Comparison of ENCODE assay signal across 1 cellular context in the genomic region with DNA sequence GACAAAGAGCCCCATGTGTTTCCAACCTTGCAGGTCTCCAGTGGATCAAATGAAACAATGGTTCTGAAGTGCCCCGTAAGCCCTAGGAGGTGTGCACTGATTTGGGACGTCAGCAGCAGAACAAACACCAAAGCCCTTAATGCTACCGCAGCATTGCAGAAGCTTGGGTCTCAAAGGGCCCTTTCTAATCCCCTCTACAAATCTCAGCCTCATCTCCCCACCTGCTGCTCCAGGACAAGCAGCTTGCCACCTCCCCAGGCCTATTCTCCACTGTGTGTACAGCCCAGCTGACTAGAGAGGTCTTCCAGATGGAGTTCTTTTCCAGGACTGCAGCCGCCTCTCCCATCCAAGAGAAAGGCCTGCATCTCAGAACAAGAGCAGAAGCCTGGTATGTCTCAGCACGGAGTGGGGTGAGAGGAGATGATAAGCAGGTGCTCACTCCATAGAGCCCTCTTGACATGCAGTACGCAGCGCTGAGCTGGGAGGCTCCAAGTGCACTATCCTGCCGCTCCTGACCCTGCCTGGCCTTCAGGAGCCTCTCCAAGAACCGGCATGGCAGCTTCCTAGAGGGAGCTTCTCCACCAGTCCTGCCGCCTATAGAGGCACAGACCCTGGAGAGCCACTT.
TF ChIP-seq lines count a peak whose summit lies in the region.

No MANE protein-coding gene starts in this region.

TF ChIP-seq in WTC11, 78 proteins besides CTCF, POLR2A, EP300 and RAD21 (continued from another document):
- TF ChIP-seq, protein P1, sequence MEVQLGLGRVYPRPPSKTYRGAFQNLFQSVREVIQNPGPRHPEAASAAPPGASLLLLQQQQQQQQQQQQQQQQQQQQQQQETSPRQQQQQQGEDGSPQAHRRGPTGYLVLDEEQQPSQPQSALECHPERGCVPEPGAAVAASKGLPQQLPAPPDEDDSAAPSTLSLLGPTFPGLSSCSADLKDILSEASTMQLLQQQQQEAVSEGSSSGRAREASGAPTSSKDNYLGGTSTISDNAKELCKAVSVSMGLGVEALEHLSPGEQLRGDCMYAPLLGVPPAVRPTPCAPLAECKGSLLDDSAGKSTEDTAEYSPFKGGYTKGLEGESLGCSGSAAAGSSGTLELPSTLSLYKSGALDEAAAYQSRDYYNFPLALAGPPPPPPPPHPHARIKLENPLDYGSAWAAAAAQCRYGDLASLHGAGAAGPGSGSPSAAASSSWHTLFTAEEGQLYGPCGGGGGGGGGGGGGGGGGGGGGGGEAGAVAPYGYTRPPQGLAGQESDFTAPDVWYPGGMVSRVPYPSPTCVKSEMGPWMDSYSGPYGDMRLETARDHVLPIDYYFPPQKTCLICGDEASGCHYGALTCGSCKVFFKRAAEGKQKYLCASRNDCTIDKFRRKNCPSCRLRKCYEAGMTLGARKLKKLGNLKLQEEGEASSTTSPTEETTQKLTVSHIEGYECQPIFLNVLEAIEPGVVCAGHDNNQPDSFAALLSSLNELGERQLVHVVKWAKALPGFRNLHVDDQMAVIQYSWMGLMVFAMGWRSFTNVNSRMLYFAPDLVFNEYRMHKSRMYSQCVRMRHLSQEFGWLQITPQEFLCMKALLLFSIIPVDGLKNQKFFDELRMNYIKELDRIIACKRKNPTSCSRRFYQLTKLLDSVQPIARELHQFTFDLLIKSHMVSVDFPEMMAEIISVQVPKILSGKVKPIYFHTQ (CRISPR knock-in tag; IDR thresholded peaks at IDR 0.05): no peak
- TF ChIP-seq NR2C2 (CRISPR knock-in tag; IDR thresholded peaks at IDR 0.05): no peak
- no peak for TF ChIP-seq ZNF138 (CRISPR knock-in tag; conservative IDR thresholded peaks at IDR 0.05)
- TF ChIP-seq SP1 (CRISPR knock-in tag; conservative IDR thresholded peaks at IDR 0.05): no peak
- no peak for TF ChIP-seq NFYB (CRISPR knock-in tag; conservative IDR thresholded peaks at IDR 0.05; ENCODE audit: low read depth)
- no peak for TF ChIP-seq NFE2L1 (CRISPR knock-in tag; IDR thresholded peaks at IDR 0.05)
- no peak for TF ChIP-seq MYBL2 (CRISPR knock-in tag; IDR thresholded peaks at IDR 0.05)
- TF ChIP-seq FOXJ3 (CRISPR knock-in tag; IDR thresholded peaks at IDR 0.05; ENCODE audit: borderline replicate concordance): no peak
- no peak for TF ChIP-seq ELF4 (CRISPR knock-in tag; IDR thresholded peaks at IDR 0.05; ENCODE audit: low read depth)
- TF ChIP-seq, protein P2, sequence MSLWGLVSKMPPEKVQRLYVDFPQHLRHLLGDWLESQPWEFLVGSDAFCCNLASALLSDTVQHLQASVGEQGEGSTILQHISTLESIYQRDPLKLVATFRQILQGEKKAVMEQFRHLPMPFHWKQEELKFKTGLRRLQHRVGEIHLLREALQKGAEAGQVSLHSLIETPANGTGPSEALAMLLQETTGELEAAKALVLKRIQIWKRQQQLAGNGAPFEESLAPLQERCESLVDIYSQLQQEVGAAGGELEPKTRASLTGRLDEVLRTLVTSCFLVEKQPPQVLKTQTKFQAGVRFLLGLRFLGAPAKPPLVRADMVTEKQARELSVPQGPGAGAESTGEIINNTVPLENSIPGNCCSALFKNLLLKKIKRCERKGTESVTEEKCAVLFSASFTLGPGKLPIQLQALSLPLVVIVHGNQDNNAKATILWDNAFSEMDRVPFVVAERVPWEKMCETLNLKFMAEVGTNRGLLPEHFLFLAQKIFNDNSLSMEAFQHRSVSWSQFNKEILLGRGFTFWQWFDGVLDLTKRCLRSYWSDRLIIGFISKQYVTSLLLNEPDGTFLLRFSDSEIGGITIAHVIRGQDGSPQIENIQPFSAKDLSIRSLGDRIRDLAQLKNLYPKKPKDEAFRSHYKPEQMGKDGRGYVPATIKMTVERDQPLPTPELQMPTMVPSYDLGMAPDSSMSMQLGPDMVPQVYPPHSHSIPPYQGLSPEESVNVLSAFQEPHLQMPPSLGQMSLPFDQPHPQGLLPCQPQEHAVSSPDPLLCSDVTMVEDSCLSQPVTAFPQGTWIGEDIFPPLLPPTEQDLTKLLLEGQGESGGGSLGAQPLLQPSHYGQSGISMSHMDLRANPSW (CRISPR knock-in tag; conservative IDR thresholded peaks at IDR 0.05; ENCODE audit: low read depth): no peak
- TF ChIP-seq ZNF317 (CRISPR knock-in tag; IDR thresholded peaks at IDR 0.05; ENCODE audit: borderline replicate concordance, low read depth): no peak
- TF ChIP-seq, protein P3, sequence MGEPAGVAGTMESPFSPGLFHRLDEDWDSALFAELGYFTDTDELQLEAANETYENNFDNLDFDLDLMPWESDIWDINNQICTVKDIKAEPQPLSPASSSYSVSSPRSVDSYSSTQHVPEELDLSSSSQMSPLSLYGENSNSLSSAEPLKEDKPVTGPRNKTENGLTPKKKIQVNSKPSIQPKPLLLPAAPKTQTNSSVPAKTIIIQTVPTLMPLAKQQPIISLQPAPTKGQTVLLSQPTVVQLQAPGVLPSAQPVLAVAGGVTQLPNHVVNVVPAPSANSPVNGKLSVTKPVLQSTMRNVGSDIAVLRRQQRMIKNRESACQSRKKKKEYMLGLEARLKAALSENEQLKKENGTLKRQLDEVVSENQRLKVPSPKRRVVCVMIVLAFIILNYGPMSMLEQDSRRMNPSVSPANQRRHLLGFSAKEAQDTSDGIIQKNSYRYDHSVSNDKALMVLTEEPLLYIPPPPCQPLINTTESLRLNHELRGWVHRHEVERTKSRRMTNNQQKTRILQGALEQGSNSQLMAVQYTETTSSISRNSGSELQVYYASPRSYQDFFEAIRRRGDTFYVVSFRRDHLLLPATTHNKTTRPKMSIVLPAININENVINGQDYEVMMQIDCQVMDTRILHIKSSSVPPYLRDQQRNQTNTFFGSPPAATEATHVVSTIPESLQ (CRISPR knock-in tag; IDR thresholded peaks at IDR 0.05): no peak
- TF ChIP-seq, protein P4, sequence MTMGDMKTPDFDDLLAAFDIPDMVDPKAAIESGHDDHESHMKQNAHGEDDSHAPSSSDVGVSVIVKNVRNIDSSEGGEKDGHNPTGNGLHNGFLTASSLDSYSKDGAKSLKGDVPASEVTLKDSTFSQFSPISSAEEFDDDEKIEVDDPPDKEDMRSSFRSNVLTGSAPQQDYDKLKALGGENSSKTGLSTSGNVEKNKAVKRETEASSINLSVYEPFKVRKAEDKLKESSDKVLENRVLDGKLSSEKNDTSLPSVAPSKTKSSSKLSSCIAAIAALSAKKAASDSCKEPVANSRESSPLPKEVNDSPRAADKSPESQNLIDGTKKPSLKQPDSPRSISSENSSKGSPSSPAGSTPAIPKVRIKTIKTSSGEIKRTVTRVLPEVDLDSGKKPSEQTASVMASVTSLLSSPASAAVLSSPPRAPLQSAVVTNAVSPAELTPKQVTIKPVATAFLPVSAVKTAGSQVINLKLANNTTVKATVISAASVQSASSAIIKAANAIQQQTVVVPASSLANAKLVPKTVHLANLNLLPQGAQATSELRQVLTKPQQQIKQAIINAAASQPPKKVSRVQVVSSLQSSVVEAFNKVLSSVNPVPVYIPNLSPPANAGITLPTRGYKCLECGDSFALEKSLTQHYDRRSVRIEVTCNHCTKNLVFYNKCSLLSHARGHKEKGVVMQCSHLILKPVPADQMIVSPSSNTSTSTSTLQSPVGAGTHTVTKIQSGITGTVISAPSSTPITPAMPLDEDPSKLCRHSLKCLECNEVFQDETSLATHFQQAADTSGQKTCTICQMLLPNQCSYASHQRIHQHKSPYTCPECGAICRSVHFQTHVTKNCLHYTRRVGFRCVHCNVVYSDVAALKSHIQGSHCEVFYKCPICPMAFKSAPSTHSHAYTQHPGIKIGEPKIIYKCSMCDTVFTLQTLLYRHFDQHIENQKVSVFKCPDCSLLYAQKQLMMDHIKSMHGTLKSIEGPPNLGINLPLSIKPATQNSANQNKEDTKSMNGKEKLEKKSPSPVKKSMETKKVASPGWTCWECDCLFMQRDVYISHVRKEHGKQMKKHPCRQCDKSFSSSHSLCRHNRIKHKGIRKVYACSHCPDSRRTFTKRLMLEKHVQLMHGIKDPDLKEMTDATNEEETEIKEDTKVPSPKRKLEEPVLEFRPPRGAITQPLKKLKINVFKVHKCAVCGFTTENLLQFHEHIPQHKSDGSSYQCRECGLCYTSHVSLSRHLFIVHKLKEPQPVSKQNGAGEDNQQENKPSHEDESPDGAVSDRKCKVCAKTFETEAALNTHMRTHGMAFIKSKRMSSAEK (CRISPR knock-in tag; IDR thresholded peaks at IDR 0.05; ENCODE audit: borderline replicate concordance): no peak
- no peak for TF ChIP-seq ATF1 (CRISPR knock-in tag; IDR thresholded peaks at IDR 0.05)
- TF ChIP-seq, protein P5, sequence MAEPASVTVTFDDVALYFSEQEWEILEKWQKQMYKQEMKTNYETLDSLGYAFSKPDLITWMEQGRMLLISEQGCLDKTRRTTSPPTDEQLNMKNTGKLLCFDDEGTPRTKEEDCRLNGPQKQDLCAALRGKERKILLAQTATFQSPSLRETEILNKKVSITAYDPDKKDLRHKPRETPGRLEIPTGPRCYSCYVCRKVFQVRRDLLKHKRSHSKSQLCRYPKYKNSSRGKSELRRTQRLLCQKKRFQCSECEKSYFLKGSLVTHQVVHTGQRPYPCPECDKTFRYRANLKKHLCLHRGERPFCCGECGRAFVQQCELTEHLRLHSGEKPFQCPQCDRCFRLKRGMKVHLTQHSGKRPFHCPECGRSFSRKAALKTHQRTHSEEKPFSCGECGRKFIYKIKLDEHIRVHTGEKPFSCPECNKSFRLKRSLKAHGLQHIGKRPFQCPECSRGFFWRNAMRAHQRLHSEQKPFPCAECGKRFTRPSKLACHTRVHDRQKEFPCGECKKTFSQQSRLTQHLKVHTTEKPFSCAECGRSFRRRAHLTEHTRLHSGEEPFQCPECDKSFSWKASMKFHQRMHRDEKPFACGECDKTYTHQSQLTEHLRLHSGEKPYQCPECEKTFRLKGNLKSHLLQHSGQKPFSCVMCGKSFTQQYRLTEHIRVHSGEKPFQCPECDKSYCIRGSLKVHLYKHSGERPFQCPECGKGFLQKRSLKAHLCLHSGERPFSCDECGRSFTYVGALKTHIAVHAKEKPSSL (CRISPR knock-in tag; conservative IDR thresholded peaks at IDR 0.05): no peak
